In genomic region chr1:5905431-5905830, GRCh38 we compare ENCODE assay signal across 1 cellular context.
TF ChIP-seq lines count a peak whose summit lies in the region.

No MANE protein-coding gene starts in this region.

TF ChIP-seq in H1, 55 proteins besides CTCF, POLR2A, EP300 and RAD21 (continued from another document):
- no peak for TF ChIP-seq CHD7 (IDR thresholded peaks at IDR 0.05; ENCODE audit: insufficient replicate concordance, low read length)
- TF ChIP-seq CBX8 (IDR thresholded peaks at IDR 0.05; ENCODE audit: borderline replicate concordance, low read depth, low read length), result no peak
- TF ChIP-seq ASH2L (IDR thresholded peaks at IDR 0.05; ENCODE audit: low read length), result no peak
- no peak for TF ChIP-seq TAF7 (optimal IDR thresholded peaks at IDR 0.05; ENCODE audit: borderline replicate concordance, low read depth, low read length)
- no peak for TF ChIP-seq RBBP5 (IDR thresholded peaks at IDR 0.05; ENCODE audit: borderline replicate concordance, low read depth, low read length)
- no peak for TF ChIP-seq SIRT6 (IDR thresholded peaks at IDR 0.05; ENCODE audit: low read length)
- no peak for TF ChIP-seq EZH2 (IDR thresholded peaks at IDR 0.05; ENCODE audit: low read depth, low read length, severe bottlenecking)
- TF ChIP-seq YY1 (IDR thresholded peaks at IDR 0.05; ENCODE audit: low read depth, low read length), result no peak
- TF ChIP-seq MAX (IDR thresholded peaks at IDR 0.05), result no peak
- no peak for TF ChIP-seq NRF1 (IDR thresholded peaks at IDR 0.05; ENCODE audit: low read depth, low read length)
- no peak for TF ChIP-seq EGR1 (IDR thresholded peaks at IDR 0.05; ENCODE audit: borderline replicate concordance, low read depth, low read length)
- no peak for TF ChIP-seq SRF (IDR thresholded peaks at IDR 0.05; ENCODE audit: low read depth, low read length)
- no peak for TF ChIP-seq USF2 (IDR thresholded peaks at IDR 0.05; ENCODE audit: low read length)
- TF ChIP-seq NANOG (IDR thresholded peaks at IDR 0.05; ENCODE audit: insufficient read depth, low read depth, low read length, poor library complexity, severe bottlenecking), result no peak
